ENCODE assay signal across 1 cellular context in the genomic region with DNA sequence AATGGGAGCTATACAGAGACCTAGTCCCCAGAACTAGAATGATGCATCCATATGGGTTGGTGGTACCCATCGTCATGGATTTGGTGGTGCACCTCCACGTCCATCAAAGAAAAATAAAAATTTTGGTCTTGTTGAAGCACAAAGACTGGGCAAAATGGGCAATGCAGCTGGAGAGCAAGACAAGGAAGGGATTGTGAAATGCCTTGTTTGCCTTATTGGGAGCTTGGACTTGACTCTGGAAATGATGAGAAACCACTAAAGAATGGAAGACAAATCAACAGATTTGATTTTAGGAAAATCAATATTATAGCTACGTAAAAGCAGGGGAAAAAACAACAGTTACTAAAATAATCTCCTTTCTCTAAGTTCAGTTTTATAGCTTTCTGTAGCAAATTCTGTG.
A peak's percentile ranks its signal among the peaks of the same experiment; 100 is the strongest.
TF ChIP-seq lines count a peak whose summit lies in the region.

No MANE protein-coding gene starts in this region.

TF ChIP-seq in K562, 482 proteins besides CTCF, POLR2A, EP300 and RAD21 (continued from another document):
- TF ChIP-seq, protein P1, sequence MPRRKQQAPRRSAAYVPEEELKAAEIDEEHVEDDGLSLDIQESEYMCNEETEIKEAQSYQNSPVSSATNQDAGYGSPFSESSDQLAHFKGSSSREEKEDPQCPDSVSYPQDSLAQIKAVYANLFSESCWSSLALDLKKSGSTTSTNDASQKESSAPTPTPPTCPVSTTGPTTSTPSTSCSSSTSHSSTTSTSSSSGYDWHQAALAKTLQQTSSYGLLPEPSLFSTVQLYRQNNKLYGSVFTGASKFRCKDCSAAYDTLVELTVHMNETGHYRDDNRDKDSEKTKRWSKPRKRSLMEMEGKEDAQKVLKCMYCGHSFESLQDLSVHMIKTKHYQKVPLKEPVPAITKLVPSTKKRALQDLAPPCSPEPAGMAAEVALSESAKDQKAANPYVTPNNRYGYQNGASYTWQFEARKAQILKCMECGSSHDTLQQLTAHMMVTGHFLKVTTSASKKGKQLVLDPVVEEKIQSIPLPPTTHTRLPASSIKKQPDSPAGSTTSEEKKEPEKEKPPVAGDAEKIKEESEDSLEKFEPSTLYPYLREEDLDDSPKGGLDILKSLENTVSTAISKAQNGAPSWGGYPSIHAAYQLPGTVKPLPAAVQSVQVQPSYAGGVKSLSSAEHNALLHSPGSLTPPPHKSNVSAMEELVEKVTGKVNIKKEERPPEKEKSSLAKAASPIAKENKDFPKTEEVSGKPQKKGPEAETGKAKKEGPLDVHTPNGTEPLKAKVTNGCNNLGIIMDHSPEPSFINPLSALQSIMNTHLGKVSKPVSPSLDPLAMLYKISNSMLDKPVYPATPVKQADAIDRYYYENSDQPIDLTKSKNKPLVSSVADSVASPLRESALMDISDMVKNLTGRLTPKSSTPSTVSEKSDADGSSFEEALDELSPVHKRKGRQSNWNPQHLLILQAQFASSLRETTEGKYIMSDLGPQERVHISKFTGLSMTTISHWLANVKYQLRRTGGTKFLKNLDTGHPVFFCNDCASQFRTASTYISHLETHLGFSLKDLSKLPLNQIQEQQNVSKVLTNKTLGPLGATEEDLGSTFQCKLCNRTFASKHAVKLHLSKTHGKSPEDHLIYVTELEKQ (CRISPR knock-in tag; IDR thresholded peaks at IDR 0.05), result 0 out of 2 replicates have a peak, but pooled peaks have one; percentile 33
- TF ChIP-seq ZNF431 (CRISPR knock-in tag; IDR thresholded peaks at IDR 0.05), result no peak
- peak; percentile 28; the same call in 1 of the 2 replicates for TF ChIP-seq MECOM (CRISPR knock-in tag; IDR thresholded peaks at IDR 0.05)
- no peak for TF ChIP-seq CEBPZ (IDR thresholded peaks at IDR 0.05; ENCODE audit: borderline replicate concordance, low read depth, low read length)
- TF ChIP-seq STAT5B (CRISPR knock-in tag; IDR thresholded peaks at IDR 0.05), result no peak
- TF ChIP-seq SRF (CRISPR knock-in tag; IDR thresholded peaks at IDR 0.05), result 0 out of 4 replicates have a peak, but pooled peaks of 1 of the 2 experiments have one; percentile 5
- TF ChIP-seq BRF2 (IDR thresholded peaks at IDR 0.05; ENCODE audit: borderline replicate concordance, insufficient read depth, insufficient read length), result no peak
- 0 out of 2 replicates have a peak, but pooled peaks have one; percentile 25 for TF ChIP-seq CEBPB (tag; IDR thresholded peaks at IDR 0.05)
- TF ChIP-seq POLR2AphosphoS2 (IDR thresholded peaks at IDR 0.05; ENCODE audit: low read length), result 0 out of 2 replicates have a peak, but pooled peaks have one; percentile 33
- no peak for TF ChIP-seq ZNF696 (CRISPR knock-in tag; conservative IDR thresholded peaks at IDR 0.05)
- TF ChIP-seq, protein P2, sequence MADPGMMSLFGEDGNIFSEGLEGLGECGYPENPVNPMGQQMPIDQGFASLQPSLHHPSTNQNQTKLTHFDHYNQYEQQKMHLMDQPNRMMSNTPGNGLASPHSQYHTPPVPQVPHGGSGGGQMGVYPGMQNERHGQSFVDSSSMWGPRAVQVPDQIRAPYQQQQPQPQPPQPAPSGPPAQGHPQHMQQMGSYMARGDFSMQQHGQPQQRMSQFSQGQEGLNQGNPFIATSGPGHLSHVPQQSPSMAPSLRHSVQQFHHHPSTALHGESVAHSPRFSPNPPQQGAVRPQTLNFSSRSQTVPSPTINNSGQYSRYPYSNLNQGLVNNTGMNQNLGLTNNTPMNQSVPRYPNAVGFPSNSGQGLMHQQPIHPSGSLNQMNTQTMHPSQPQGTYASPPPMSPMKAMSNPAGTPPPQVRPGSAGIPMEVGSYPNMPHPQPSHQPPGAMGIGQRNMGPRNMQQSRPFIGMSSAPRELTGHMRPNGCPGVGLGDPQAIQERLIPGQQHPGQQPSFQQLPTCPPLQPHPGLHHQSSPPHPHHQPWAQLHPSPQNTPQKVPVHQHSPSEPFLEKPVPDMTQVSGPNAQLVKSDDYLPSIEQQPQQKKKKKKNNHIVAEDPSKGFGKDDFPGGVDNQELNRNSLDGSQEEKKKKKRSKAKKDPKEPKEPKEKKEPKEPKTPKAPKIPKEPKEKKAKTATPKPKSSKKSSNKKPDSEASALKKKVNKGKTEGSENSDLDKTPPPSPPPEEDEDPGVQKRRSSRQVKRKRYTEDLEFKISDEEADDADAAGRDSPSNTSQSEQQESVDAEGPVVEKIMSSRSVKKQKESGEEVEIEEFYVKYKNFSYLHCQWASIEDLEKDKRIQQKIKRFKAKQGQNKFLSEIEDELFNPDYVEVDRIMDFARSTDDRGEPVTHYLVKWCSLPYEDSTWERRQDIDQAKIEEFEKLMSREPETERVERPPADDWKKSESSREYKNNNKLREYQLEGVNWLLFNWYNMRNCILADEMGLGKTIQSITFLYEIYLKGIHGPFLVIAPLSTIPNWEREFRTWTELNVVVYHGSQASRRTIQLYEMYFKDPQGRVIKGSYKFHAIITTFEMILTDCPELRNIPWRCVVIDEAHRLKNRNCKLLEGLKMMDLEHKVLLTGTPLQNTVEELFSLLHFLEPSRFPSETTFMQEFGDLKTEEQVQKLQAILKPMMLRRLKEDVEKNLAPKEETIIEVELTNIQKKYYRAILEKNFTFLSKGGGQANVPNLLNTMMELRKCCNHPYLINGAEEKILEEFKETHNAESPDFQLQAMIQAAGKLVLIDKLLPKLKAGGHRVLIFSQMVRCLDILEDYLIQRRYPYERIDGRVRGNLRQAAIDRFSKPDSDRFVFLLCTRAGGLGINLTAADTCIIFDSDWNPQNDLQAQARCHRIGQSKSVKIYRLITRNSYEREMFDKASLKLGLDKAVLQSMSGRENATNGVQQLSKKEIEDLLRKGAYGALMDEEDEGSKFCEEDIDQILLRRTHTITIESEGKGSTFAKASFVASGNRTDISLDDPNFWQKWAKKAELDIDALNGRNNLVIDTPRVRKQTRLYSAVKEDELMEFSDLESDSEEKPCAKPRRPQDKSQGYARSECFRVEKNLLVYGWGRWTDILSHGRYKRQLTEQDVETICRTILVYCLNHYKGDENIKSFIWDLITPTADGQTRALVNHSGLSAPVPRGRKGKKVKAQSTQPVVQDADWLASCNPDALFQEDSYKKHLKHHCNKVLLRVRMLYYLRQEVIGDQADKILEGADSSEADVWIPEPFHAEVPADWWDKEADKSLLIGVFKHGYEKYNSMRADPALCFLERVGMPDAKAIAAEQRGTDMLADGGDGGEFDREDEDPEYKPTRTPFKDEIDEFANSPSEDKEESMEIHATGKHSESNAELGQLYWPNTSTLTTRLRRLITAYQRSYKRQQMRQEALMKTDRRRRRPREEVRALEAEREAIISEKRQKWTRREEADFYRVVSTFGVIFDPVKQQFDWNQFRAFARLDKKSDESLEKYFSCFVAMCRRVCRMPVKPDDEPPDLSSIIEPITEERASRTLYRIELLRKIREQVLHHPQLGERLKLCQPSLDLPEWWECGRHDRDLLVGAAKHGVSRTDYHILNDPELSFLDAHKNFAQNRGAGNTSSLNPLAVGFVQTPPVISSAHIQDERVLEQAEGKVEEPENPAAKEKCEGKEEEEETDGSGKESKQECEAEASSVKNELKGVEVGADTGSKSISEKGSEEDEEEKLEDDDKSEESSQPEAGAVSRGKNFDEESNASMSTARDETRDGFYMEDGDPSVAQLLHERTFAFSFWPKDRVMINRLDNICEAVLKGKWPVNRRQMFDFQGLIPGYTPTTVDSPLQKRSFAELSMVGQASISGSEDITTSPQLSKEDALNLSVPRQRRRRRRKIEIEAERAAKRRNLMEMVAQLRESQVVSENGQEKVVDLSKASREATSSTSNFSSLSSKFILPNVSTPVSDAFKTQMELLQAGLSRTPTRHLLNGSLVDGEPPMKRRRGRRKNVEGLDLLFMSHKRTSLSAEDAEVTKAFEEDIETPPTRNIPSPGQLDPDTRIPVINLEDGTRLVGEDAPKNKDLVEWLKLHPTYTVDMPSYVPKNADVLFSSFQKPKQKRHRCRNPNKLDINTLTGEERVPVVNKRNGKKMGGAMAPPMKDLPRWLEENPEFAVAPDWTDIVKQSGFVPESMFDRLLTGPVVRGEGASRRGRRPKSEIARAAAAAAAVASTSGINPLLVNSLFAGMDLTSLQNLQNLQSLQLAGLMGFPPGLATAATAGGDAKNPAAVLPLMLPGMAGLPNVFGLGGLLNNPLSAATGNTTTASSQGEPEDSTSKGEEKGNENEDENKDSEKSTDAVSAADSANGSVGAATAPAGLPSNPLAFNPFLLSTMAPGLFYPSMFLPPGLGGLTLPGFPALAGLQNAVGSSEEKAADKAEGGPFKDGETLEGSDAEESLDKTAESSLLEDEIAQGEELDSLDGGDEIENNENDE (IDR thresholded peaks at IDR 0.05; ENCODE audit: low read depth, low read length), result no peak
- peak; percentile 57; the same call in 1 of the 2 replicates for TF ChIP-seq DMBX1 (CRISPR knock-in tag; IDR thresholded peaks at IDR 0.05; ENCODE audit: borderline replicate concordance)
- TF ChIP-seq SP2 (IDR thresholded peaks at IDR 0.05; ENCODE audit: extremely low read depth, low read depth, low read length, poor library complexity, severe bottlenecking), result no peak
- TF ChIP-seq CUX1 (CRISPR knock-in tag; IDR thresholded peaks at IDR 0.05), result no peak
